Comparison of ENCODE assay signal across 14 cellular contexts in the genomic region with DNA sequence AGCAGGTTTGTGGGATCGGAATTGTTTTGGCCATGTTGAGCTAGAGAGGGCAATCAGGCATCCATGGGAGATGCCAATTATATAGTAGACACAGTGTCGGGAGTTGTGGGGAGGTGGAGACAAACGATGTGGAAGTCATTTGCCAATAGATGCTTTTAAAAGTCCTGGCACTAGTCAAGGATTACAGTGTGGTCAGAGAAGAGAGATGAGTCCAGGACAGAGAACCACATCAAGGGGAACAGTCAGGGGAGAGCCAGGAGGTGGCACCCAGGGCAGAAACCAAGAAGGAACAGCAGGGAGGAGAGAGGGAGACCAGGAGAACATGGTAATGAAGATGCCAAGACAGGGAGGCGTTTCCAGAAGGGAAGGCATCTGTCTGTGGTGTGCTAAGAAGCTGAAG.
"Had no signal": no experiment of that assay in that cellular context is flagged by ENCODE, and none has a peak within 500 bp of the region (broad histone marks: within the 10 kb centered on the region; RNA-seq: fewer than 3 reads in every experiment).

No MANE protein-coding gene starts in this region.

- H3K27me3 Mint-ChIP-seq: activated naive CD4-positive, alpha-beta T cell treated with anti-CD3 and anti-CD28 coated beads, Interleukin-2, amount 50 U/mL, for 24 hours; stimulated activated naive CD8-positive, alpha-beta T cell treated with anti-CD3 and anti-CD28 coated beads, Interleukin-15, amount 100 ng/mL, for 72 hours had no signal

- ATAC-seq: right cardiac atrium; stimulated activated naive CD8-positive, alpha-beta T cell treated with anti-CD3 and anti-CD28 coated beads, Interleukin-15, amount 100 ng/mL, for 72 hours; upper lobe of right lung had no signal

- H3K27ac Mint-ChIP-seq: activated T-helper 2 cell treated with anti-CD3 and anti-CD28 coated beads, Interferon-gamma antibody, Interleukin-2, Interleukin-4, amounts not matched to agents 10 μg/mL and 5 μg/mL and 100 μg/mL, durations not matched to agents 14 hours and 24 hours and 36 hours; nephron; stimulated activated naive CD8-positive, alpha-beta T cell treated with anti-CD3 and anti-CD28 coated beads, Interleukin-15, amount 100 ng/mL, for 72 hours had no signal

- H3K4me3 Mint-ChIP-seq: activated naive CD4-positive, alpha-beta T cell treated with anti-CD3 and anti-CD28 coated beads, Interleukin-2, amount 50 U/mL, for 24 hours; nephron; stimulated activated naive CD8-positive, alpha-beta T cell treated with anti-CD3 and anti-CD28 coated beads, Interleukin-15, amount 100 ng/mL, for 72 hours had no signal

- FAIRE-seq: colon, kidney had no signal

- DNase-seq: activated CD4-positive, CD25-positive, alpha-beta regulatory T cell treated with anti-CD3 and anti-CD28 coated beads, Interleukin-2, amount 50 U/mL, for 72 hours; kidney; left ventricle myocardium inferior; right cardiac atrium; stimulated activated CD4-positive, alpha-beta T cell treated with anti-CD3 and anti-CD28 coated beads, Interleukin-4, amount 100 ng/mL, for 4 hours; stimulated activated CD8-positive, alpha-beta memory T cell treated with anti-CD3 and anti-CD28 coated beads, Interleukin-4, amount 100 ng/mL, for 48 hours; stimulated activated naive CD8-positive, alpha-beta T cell treated with anti-CD3 and anti-CD28 coated beads, Interleukin-15, amount 100 ng/mL, for 72 hours; SW 1271; T-helper 9 cell; upper lobe of right lung had no signal
